In genomic region chr13:41934120-41934519, GRCh38 we compare ENCODE assay signal across 28 cellular contexts.
"Had no signal": no experiment of that assay in that cellular context is flagged by ENCODE, and none has a peak within 500 bp of the region (broad histone marks: within the 10 kb centered on the region; RNA-seq: fewer than 3 reads in every experiment).

No MANE protein-coding gene starts in this region.

- H3K27ac Mint-ChIP-seq: stimulated activated effector memory CD8-positive, alpha-beta T cell treated with anti-CD3 and anti-CD28 coated beads, Interleukin-12 subunit alpha, Interleukin-12 subunit beta, amount 100 ng/mL, for 72 hours; stimulated activated naive B cell treated with anti-CD40 and anti-IgM and Interleukin-4, amounts not matched to agents 10 μg/mL and 1 μg/mL and 100 μg/mL, for 72 hours; stimulated activated naive CD8-positive, alpha-beta T cell treated with anti-CD3 and anti-CD28 coated beads, Interleukin-15, Interleukin-2, amounts not matched to agents 100 ng/mL and 50 ng/mL, for 24 hours; type B pancreatic cell had no signal

- H3K36me3 Mint-ChIP-seq: stimulated activated effector memory CD8-positive, alpha-beta T cell treated with anti-CD3 and anti-CD28 coated beads, Interleukin-12 subunit alpha, Interleukin-12 subunit beta, amount 100 ng/mL, for 72 hours had no signal

- H3K4me1 ChIP-seq: suprapubic skin, testis, thyroid gland, tibial artery, upper lobe of left lung, upper lobe of right lung, uterus, vagina had no signal

- H3K4me3 ChIP-seq: stomach, suprapubic skin, testis, thoracic aorta, thyroid gland, tibial artery, tibial nerve, transverse colon, upper lobe of left lung, upper lobe of right lung, uterus, vagina had no signal

- H3K36me3 ChIP-seq: thoracic aorta, thyroid gland, tibial artery, upper lobe of left lung, upper lobe of right lung, uterus had no signal

- H3K9me3 ChIP-seq: stomach, testis, thoracic aorta, thyroid gland, tibial artery, transverse colon, upper lobe of left lung, upper lobe of right lung, uterus, vagina had no signal

- ATAC-seq: stimulated activated effector memory CD8-positive, alpha-beta T cell treated with anti-CD3 and anti-CD28 coated beads, Interleukin-12 subunit alpha, Interleukin-12 subunit beta, amount 100 ng/mL, for 72 hours; stimulated activated naive B cell treated with anti-CD40 and anti-IgM and Interleukin-4, amounts not matched to agents 10 μg/mL and 1 μg/mL and 100 μg/mL, for 72 hours; stimulated activated naive CD8-positive, alpha-beta T cell treated with anti-CD3 and anti-CD28 coated beads, Interleukin-15, amount 100 ng/mL, for 72 hours; stimulated activated naive CD8-positive, alpha-beta T cell treated with anti-CD3 and anti-CD28 coated beads, Interleukin-15, Interleukin-2, amounts not matched to agents 100 U/mL and 50 U/mL, for 24 hours; upper lobe of right lung had no signal

- FAIRE-seq: urothelium cell line had no signal

- H3K27me3 ChIP-seq: stomach, suprapubic skin, testis, thyroid gland, tibial artery, tibial nerve, transverse colon, upper lobe of left lung, upper lobe of right lung, uterus, vagina had no signal

- H3K9me3 Mint-ChIP-seq: stimulated activated effector memory CD8-positive, alpha-beta T cell treated with anti-CD3 and anti-CD28 coated beads, Interleukin-12 subunit alpha, Interleukin-12 subunit beta, amount 100 ng/mL, for 72 hours; stimulated activated naive CD8-positive, alpha-beta T cell treated with anti-CD3 and anti-CD28 coated beads, Interleukin-15, amount 100 ng/mL, for 72 hours; stimulated activated naive CD8-positive, alpha-beta T cell treated with anti-CD3 and anti-CD28 coated beads, Interleukin-15, Interleukin-2, amounts not matched to agents 100 ng/mL and 50 ng/mL, for 24 hours; type B pancreatic cell had no signal

- H3K4me3 Mint-ChIP-seq: stimulated activated effector memory CD8-positive, alpha-beta T cell treated with anti-CD3 and anti-CD28 coated beads, Interleukin-12 subunit alpha, Interleukin-12 subunit beta, amount 100 ng/mL, for 72 hours; stimulated activated naive B cell treated with anti-CD40 and anti-IgM and Interleukin-4, amounts not matched to agents 10 μg/mL and 1 μg/mL and 100 μg/mL, for 72 hours; stimulated activated naive CD8-positive, alpha-beta T cell treated with anti-CD3 and anti-CD28 coated beads, Interleukin-15, amount 100 ng/mL, for 72 hours; stimulated activated naive CD8-positive, alpha-beta T cell treated with anti-CD3 and anti-CD28 coated beads, Interleukin-15, Interleukin-2, amounts not matched to agents 100 ng/mL and 50 ng/mL, for 24 hours; type B pancreatic cell had no signal

- H3K27me3 Mint-ChIP-seq: stimulated activated naive B cell treated with anti-CD40 and anti-IgM and Interleukin-4, amounts not matched to agents 10 μg/mL and 1 μg/mL and 100 μg/mL, for 72 hours; stimulated activated naive CD8-positive, alpha-beta T cell treated with anti-CD3 and anti-CD28 coated beads, Interleukin-15, amount 100 ng/mL, for 72 hours; stimulated activated naive CD8-positive, alpha-beta T cell treated with anti-CD3 and anti-CD28 coated beads, Interleukin-15, Interleukin-2, amounts not matched to agents 100 ng/mL and 50 ng/mL, for 24 hours; type B pancreatic cell had no signal

- DNase-seq: stimulated activated CD4-positive, alpha-beta T cell treated with anti-CD3 and anti-CD28 coated beads, Interleukin-2, amount 100 ng/mL, for 48 hours; stimulated activated CD4-positive, alpha-beta T cell treated with anti-CD3 and anti-CD28 coated beads, Interleukin-4, amount 100 ng/mL, for 1 hour; stimulated activated CD4-positive, alpha-beta T cell treated with anti-CD3 and anti-CD28 coated beads, Interleukin-4, amount 100 ng/mL, for 24 hours; stimulated activated CD4-positive, alpha-beta T cell treated with anti-CD3 and anti-CD28 coated beads, Interleukin-4, amount 100 ng/mL, for 4 hours; stimulated activated CD8-positive, alpha-beta memory T cell treated with anti-CD3 and anti-CD28 coated beads, Interleukin-4, amount 100 ng/mL, for 48 hours; stimulated activated naive B cell treated with anti-CD40 and anti-IgM and Interleukin-4, amounts not matched to agents 10 μg/mL and 1 μg/mL and 100 μg/mL, for 72 hours; stimulated activated naive CD4-positive, alpha-beta T cell; stimulated activated naive CD4-positive, alpha-beta T cell treated with Interleukin-2 at 50 U/mL for 16 hours; stimulated activated naive CD8-positive, alpha-beta T cell treated with anti-CD3 and anti-CD28 coated beads, Interleukin-15, amount 100 ng/mL, for 72 hours; stimulated activated naive CD8-positive, alpha-beta T cell treated with anti-CD3 and anti-CD28 coated beads, Interleukin-15, Interleukin-2, amounts not matched to agents 100 U/mL and 50 U/mL, for 24 hours; stomach; substantia nigra; testis; thyroid gland; tibial artery; transverse colon; trophoblast cell; upper lobe of left lung; upper lobe of right lung; uterus had no signal

- H3K27ac ChIP-seq: stomach, suprapubic skin, testis, thoracic aorta, thyroid gland, tibial artery, tibial nerve, transverse colon, upper lobe of left lung, upper lobe of right lung, uterus, vagina had no signal
